In the genomic region with DNA sequence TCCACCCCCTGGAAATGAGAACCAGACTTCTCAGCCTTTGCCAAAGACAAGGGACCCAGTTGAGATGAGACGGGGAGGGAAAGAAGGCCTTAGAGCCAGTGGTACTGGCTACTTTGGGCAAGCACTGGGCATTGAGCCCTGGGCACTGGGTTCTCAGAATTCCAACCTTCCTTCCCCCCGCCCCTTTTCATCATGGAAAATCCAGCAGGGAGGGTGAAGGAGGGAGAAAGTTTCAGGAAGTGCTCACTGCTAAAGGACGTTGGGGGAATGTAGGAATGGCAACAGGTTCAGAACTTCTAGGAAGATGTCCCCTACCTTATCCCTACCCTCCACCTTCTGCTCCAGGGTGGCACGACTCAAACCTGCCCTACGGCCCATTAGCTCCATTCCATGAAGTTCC, we compare ENCODE assay signal across 8 cellular contexts. TPM values are rescaled to one million over a fixed set of nuclear protein-coding genes. Genes with fewer than 3 reads are reported as not detected.
DNase-seq lines count a peak whose midpoint lies in the region; TF ChIP-seq lines count a peak whose summit lies in the region.

No MANE protein-coding gene starts in this region.

- H3K9me2 ChIP-seq in DOHH2 (replicated peaks; ENCODE audit: control insufficient read depth, low read length) = no peaks in the 10 kb centered on the region

- DNase-seq in WERI-Rb-1 = no peak
- DNase-seq in fibroblast of villous mesenchyme (ENCODE audit: low read depth) = no peak
- no peak for DNase-seq in retinal pigment epithelial cell (ENCODE audit: low read depth)
- DNase-seq in effector CD4-positive, alpha-beta T cell = no peak
- DNase-seq in NCI-H1930 (lab: John Stamatoyannopoulos, UW) = no peak
- DNase-seq in NCI-H526 (lab: John Stamatoyannopoulos, UW) = no peak
- DNase-seq in activated naive CD4-positive, alpha-beta T cell (lab: John Stamatoyannopoulos, UW) = no peak

- no peaks in the 10 kb centered on the region for H3K9me3 ChIP-seq in DOHH2 (ENCODE audit: control insufficient read depth, insufficient read depth, low read length)
- no peaks in the 10 kb centered on the region for H3K9me3 ChIP-seq in WERI-Rb-1 (ENCODE audit: severe bottlenecking)

- TF ChIP-seq CTCF in DOHH2 (IDR thresholded peaks at IDR 0.05; ENCODE audit: low read depth, low read length, poor library complexity, severe bottlenecking) = no peak
- TF ChIP-seq CTCF in WERI-Rb-1 (IDR thresholded peaks at IDR 0.05; ENCODE audit: low read depth, low read length) = no peak
- no peak for TF ChIP-seq CTCF in fibroblast of villous mesenchyme (IDR thresholded peaks at IDR 0.05; ENCODE audit: insufficient read depth, low read depth, low read length)
- TF ChIP-seq CTCF in retinal pigment epithelial cell (conservative IDR thresholded peaks at IDR 0.05; ENCODE audit: low read depth, low read length) = no peak

- H3F3A ChIP-seq in DOHH2 (ENCODE audit: control insufficient read depth, insufficient read depth) = peaks cover 20% of the 10 kb centered on the region

- H4K20me1 ChIP-seq in DOHH2 (ENCODE audit: control insufficient read depth, insufficient read depth, low read depth, low read length) = no peaks in the 10 kb centered on the region

- peak overlapping the region; percentile 98 for H3K4me2 ChIP-seq in DOHH2 (ENCODE audit: low read length)

- peaks cover 22% of the 10 kb centered on the region for H3K4me1 ChIP-seq in DOHH2 (ENCODE audit: control insufficient read depth, low read length)

- H3K4me3 ChIP-seq in DOHH2 (ENCODE audit: low read length) = peak overlapping the region; percentile 91; the same call in 1 of the 2 replicates
- peak overlapping the region; percentile 64 for H3K4me3 ChIP-seq in WERI-Rb-1 (ENCODE audit: low read depth, low read length)
- H3K4me3 ChIP-seq in fibroblast of villous mesenchyme (ENCODE audit: low read depth, low read length) = peak overlapping the region; percentile 73
- H3K4me3 ChIP-seq in retinal pigment epithelial cell (ENCODE audit: low read length) = peak overlapping the region; percentile 73

- H3K36me3 ChIP-seq in DOHH2 (ENCODE audit: control insufficient read depth, low read length) (peaks cover 5% of the 10 kb centered on the region), WERI-Rb-1 (no peaks in the 10 kb centered on the region)

- H3K27me3 ChIP-seq in DOHH2 (ENCODE audit: control insufficient read depth, low read length) (0 out of 2 replicates have a peak, but pooled peaks cover 3% of the 10 kb centered on the region), WERI-Rb-1 (ENCODE audit: insufficient read depth, low read depth, severe bottlenecking) (no peaks in the 10 kb centered on the region)

- no peaks in the 10 kb centered on the region for H3K79me2 ChIP-seq in DOHH2 (ENCODE audit: control insufficient read depth, low read length)

- H3K27ac ChIP-seq in DOHH2 (ENCODE audit: low read depth, low read length) (no peak overlapping the region), WERI-Rb-1 (no peak overlapping the region)

RNA-seq across cellular contexts. Expression of gene TNS2, which starts 4.2 kb away (rescaled TPM):
- total RNA-seq in fibroblast of villous mesenchyme = 36.7 and 46.1 TPM in 2 replicates

RNA-seq across cellular contexts. Expression of gene SPRYD3, which starts 33.5 kb away (rescaled TPM):
- total RNA-seq in fibroblast of villous mesenchyme = 17.4 and 19.4 TPM in 2 replicates

RNA-seq across cellular contexts. Expression of gene EIF4B, which starts 39.4 kb away (rescaled TPM):
- 838 and 849 TPM in 2 replicates for total RNA-seq in fibroblast of villous mesenchyme

RNA-seq across cellular contexts. Expression of gene IGFBP6, which starts 51.8 kb away (rescaled TPM):
- total RNA-seq in fibroblast of villous mesenchyme = 277 and 396 TPM in 2 replicates

RNA-seq across cellular contexts. Expression of gene SOAT2, which starts 57.6 kb away (rescaled TPM):
- not detected in 2 replicates for total RNA-seq in fibroblast of villous mesenchyme
